Comparison of ENCODE assay signal across 9 cellular contexts in genomic region chr17:35788504-35788998, GRCh38. TPM values are rescaled to one million over a fixed set of nuclear protein-coding genes. Genes with fewer than 3 reads are reported as not detected.
DNase-seq lines count a peak whose midpoint lies in the region; ATAC-seq and TF ChIP-seq lines count a peak whose summit lies in the region.
"Had no signal": no experiment of that assay in that cellular context is flagged by ENCODE, and none has a peak within 500 bp of the region (broad histone marks: within the 10 kb centered on the region; RNA-seq: fewer than 3 reads in every experiment).

No MANE protein-coding gene starts in this region.

- H3K9me3 Mint-ChIP-seq in WTC11, result no peaks in the 10 kb centered on the region

- peak overlapping the region; percentile 38 for H3K9ac ChIP-seq in skeletal muscle satellite cell (ENCODE audit: low read depth, low read length)

- H3K4me2 ChIP-seq in skeletal muscle satellite cell (ENCODE audit: low read length), result peak overlapping the region; percentile 74

- H3K9me3 ChIP-seq in skeletal muscle satellite cell (replicated peaks; ENCODE audit: low read length), result no peaks in the 10 kb centered on the region

- H3K4me1 ChIP-seq in skeletal muscle satellite cell (ENCODE audit: control insufficient read depth, insufficient read depth, low read length), result peaks cover 36% of the 10 kb centered on the region

- H3K36me3 ChIP-seq in skeletal muscle satellite cell (ENCODE audit: insufficient read depth, low read length), result no peaks in the 10 kb centered on the region

- CTCF ChIA-PET in WTC11 (lab: Charles Lee), result interaction anchor here (1.0 to 2.5 kb wide), 3 partner anchors 16 to 24 kb away, joined by 5 to 12 read pairs (median 5); partner anchors contain the start of gene TAF15

- no peak overlapping the region for H3K27ac Mint-ChIP-seq in WTC11

- H3K27me3 ChIP-seq in skeletal muscle satellite cell (ENCODE audit: control insufficient read depth, insufficient read depth, low read length), result peaks cover 19% of the 10 kb centered on the region

- DNase-seq in ELR (ENCODE audit: low read depth) (peak; percentile 95), T1000 (lab: John Stamatoyannopoulos, UW) (peak; percentile 49), left cardiac atrium (no peak), WTC11 (ENCODE audit: low spot score) (no peak)
- DNase-seq: NCI-H187 had no signal

- POLR2A ChIA-PET in WTC11 (lab: Charles Lee), result no interaction called here

- ATAC-seq in left cardiac atrium (peak; percentile 84 to 87), GM21390 (IDR thresholded peaks at IDR 0.05; ENCODE audit: unreplicated experiment) (no peak), GM18873 (IDR thresholded peaks at IDR 0.05; ENCODE audit: low FRiP score, unreplicated experiment) (no peak), HG03354 (IDR thresholded peaks at IDR 0.05; ENCODE audit: poor library complexity, severe bottlenecking, unreplicated experiment) (no peak), WTC11 (no peak)

- H3K36me3 Mint-ChIP-seq in WTC11, result no peaks in the 10 kb centered on the region

- TF ChIP-seq CTCF in WTC11 (IDR thresholded peaks at IDR 0.05), result no peak

- H3K4me1 Mint-ChIP-seq in WTC11, result peaks cover 6% of the 10 kb centered on the region

- peaks cover 23% of the 10 kb centered on the region for H3K27me3 Mint-ChIP-seq in WTC11 (ENCODE audit: low read depth)

- no peak overlapping the region for H3K4me3 Mint-ChIP-seq in WTC11

- peak overlapping the region; percentile 37 for H3K4me3 ChIP-seq in skeletal muscle satellite cell (ENCODE audit: low read length)

- intact Hi-C loops in left cardiac atrium (cut with DNase I), result no loop called here

TF ChIP-seq in WTC11, 78 proteins besides CTCF, POLR2A, EP300 and RAD21:
- TF ChIP-seq AR (CRISPR knock-in tag; IDR thresholded peaks at IDR 0.05), result no peak
- no peak for TF ChIP-seq FOXK1 (CRISPR knock-in tag; IDR thresholded peaks at IDR 0.05)
- no peak for TF ChIP-seq MLX (CRISPR knock-in tag; IDR thresholded peaks at IDR 0.05)

RNA-seq across cellular contexts. Expression of gene MMP28, which starts 6.9 kb away (rescaled TPM):
- total RNA-seq in left cardiac atrium (10 to 100 TPM in 1 of 2 donors, 1 to 10 TPM in 1; 5.0 to 10.3 TPM), WTC11 (2021) (0.22 TPM in 1 of 3 replicates, not detected in the others)
- under 0.01 and 0.51 TPM in 2 replicates for total RNA-seq in skeletal muscle satellite cell (2012; rRNA removed)

RNA-seq across cellular contexts. Expression of gene TAF15, which starts 20.7 kb away (rescaled TPM):
- total RNA-seq in left cardiac atrium (100 to 1,000 TPM in 1 of 2 donors, 10 to 100 TPM in 1; 97.3 to 119 TPM), WTC11 (2021) (273 to 322 TPM (median 316 TPM) in 3 replicates)
- total RNA-seq in skeletal muscle satellite cell (2012; rRNA removed), result 42.8 and 45.7 TPM in 2 replicates

RNA-seq across cellular contexts. Expression of gene C17orf50, which starts 27.9 kb away (rescaled TPM):
- total RNA-seq in left cardiac atrium (not detected), WTC11 (2021) (0.30 to 0.89 TPM (median 0.35 TPM) in 3 replicates)
- total RNA-seq in skeletal muscle satellite cell (2012; rRNA removed), result not detected in 2 replicates

RNA-seq across cellular contexts. Expression of gene GAS2L2, which starts 35.5 kb away (rescaled TPM):
- 1 to 10 TPM in 1 of 2 donors, under 1 TPM in 1; 0.47 to 1.1 TPM for total RNA-seq in left cardiac atrium
- under 0.01 TPM in 1 of 2 replicates, not detected in the other for total RNA-seq in skeletal muscle satellite cell (2012; rRNA removed)
- total RNA-seq in WTC11 (2021), result 0.07 to 0.30 TPM (median 0.15 TPM) in 3 replicates

RNA-seq across cellular contexts. Expression of gene RASL10B, which starts 57.1 kb away (rescaled TPM):
- total RNA-seq in left cardiac atrium (10 to 100 TPM; 23.9 to 24.7 TPM), WTC11 (2021) (17.4 to 25.4 TPM (median 25.3 TPM) in 3 replicates)
- total RNA-seq in skeletal muscle satellite cell (2012; rRNA removed), result 0.22 and 0.25 TPM in 2 replicates

Comparison
In these comparisons a context has a peak if more than half of its experiments do, and no peak if none do; other contexts are left out.
1. DNase-seq: peak in ELR (single experiment) and T1000 (single experiment); none in left cardiac atrium (single experiment) and WTC11 (single experiment).
2. ATAC-seq: peak in left cardiac atrium (2 of 2); none in GM21390 (single experiment), GM18873 (single experiment), HG03354 (single experiment) and WTC11 (single experiment).